In genomic region chr11:96486890-96487633, GRCh38 we compare ENCODE assay signal across 9 cellular contexts.
DNase-seq lines count a peak whose midpoint lies in the region; ATAC-seq and TF ChIP-seq lines count a peak whose summit lies in the region.
"Had no signal": no experiment of that assay in that cellular context is flagged by ENCODE, and none has a peak within 500 bp of the region (broad histone marks: within the 10 kb centered on the region; RNA-seq: fewer than 3 reads in every experiment).

No MANE protein-coding gene starts in this region.

- no peaks in the 10 kb centered on the region for H3K9me3 ChIP-seq in mesodermal cell (ENCODE audit: control insufficient read depth, low read length)

- no peaks in the 10 kb centered on the region for H3K36me3 ChIP-seq in mesodermal cell (ENCODE audit: control insufficient read depth, insufficient read depth, low read length)

- in situ Hi-C loops in Caki2 (cut with HindIII; ENCODE audit: low pct_unique_long_range_greater_than_20kb, low sequenced_read_pairs) (no loop called here), astrocyte of the spinal cord (cut with HindIII; ENCODE audit: low sequenced_read_pairs) (no loop called here)

- peaks cover 11% of the 10 kb centered on the region for H3K4me1 ChIP-seq in mesodermal cell (ENCODE audit: control insufficient read depth, insufficient read depth, low read length, poor library complexity, severe bottlenecking)

- H3K4me3 ChIP-seq in astrocyte of the spinal cord (ENCODE audit: low read depth, low read length) = no peak overlapping the region
- H3K4me3 ChIP-seq in mesodermal cell (ENCODE audit: extremely low read depth, insufficient read depth, low read length, poor library complexity, severe bottlenecking) = no peak overlapping the region

- ATAC-seq in HG02973 (IDR thresholded peaks at IDR 0.05; ENCODE audit: unreplicated experiment) = no peak

- H3K27ac ChIP-seq in mesodermal cell (ENCODE audit: low read depth, low read length, severe bottlenecking) = peak overlapping the region; percentile 62

- WGBS in mesodermal cell (ENCODE audit: insufficient coverage in 2 of 2), 2 experiments = 60% methylated on average over 11 to 12 of the region's 13 CpGs

- DNase-seq in Caki2 (ENCODE audit: low read depth) (peak; percentile 22), M059J (ENCODE audit: low read depth) (peak; percentile 77), astrocyte of the spinal cord (ENCODE audit: low read depth, low spot score) (peak; percentile 58), cortex of kidney (lab: John Stamatoyannopoulos, UW) (no peak), hypothalamus (lab: John Stamatoyannopoulos, UW) (no peak), HPDE6-E6E7 (ENCODE audit: extremely low spot score) (no peak)
- DNase-seq: immature natural killer cell had no signal

- no peak for TF ChIP-seq CTCF in astrocyte of the spinal cord (IDR thresholded peaks at IDR 0.05; ENCODE audit: low read depth, low read length)

Comparison
In these comparisons a context has a peak if more than half of its experiments do, and no peak if none do; other contexts are left out.
1. DNase-seq: peak in Caki2 (single experiment), M059J (single experiment) and astrocyte of the spinal cord (single experiment); none in cortex of kidney (single experiment), hypothalamus (0 of 51) and HPDE6-E6E7 (single experiment).